ENCODE assay signal across 15 cellular contexts in genomic region chr2:212956665-212957064, GRCh38.
DNase-seq lines count a peak whose midpoint lies in the region; ATAC-seq and TF ChIP-seq lines count a peak whose summit lies in the region.
"Had no signal": no experiment of that assay in that cellular context is flagged by ENCODE, and none has a peak within 500 bp of the region (broad histone marks: within the 10 kb centered on the region; RNA-seq: fewer than 3 reads in every experiment).

No MANE protein-coding gene starts in this region.

- no peaks in the 10 kb centered on the region for H3K79me2 ChIP-seq in PC-3 (ENCODE audit: low read length)

- no peak for ATAC-seq in PC-3
- ATAC-seq in sciatic nerve: peak; percentile 82
- ATAC-seq: GM12878, WTC11 had no signal

- no TSS peak for BruUV-seq in PC-3 (replicated peaks; lab: Mats Ljungman, UMichigan)

- intact Hi-C loops in PC-3 (cut with micrococcal nuclease) (no loop called here), sciatic nerve (cut with DNase I) (no loop called here), head of caudate nucleus (cut with DNase I) (no loop called here)

- H3K9me2 ChIP-seq in PC-3 (replicated peaks; ENCODE audit: low read length): no peaks in the 10 kb centered on the region

- DNase-seq in ELF-1 (ENCODE audit: low read depth, low spot score): peak; percentile 48
- peak; percentile 48 for DNase-seq in PC-3
- peak; percentile 10 for DNase-seq in iPS-NIHi11 (ENCODE audit: low spot score)
- no peak for DNase-seq in sciatic nerve (ENCODE audit: low spot score)
- no peak for DNase-seq in amygdala (lab: John Stamatoyannopoulos, UW)
- no peak for DNase-seq in erythroblast (lab: John Stamatoyannopoulos, UW)
- no peak for DNase-seq in head of caudate nucleus
- DNase-seq: mesendoderm, NCI-H2171 treated with DMSO at 0.1 percent for 48 hours, ovary had no signal

- no peak overlapping the region for H3K4me3 ChIP-seq in PC-3 (ENCODE audit: low read length)
- H3K4me3 ChIP-seq: BLaER1 treated with 17β-estradiol and CSF1 and Interleukin-3, amounts not matched to agents 10 nM and 100 nM; esophagus muscularis mucosa; GM12878; ovary; tibial nerve had no signal

- POLR2A ChIA-PET in PC-3 (lab: Charles Lee; ENCODE audit: unreplicated experiment): interaction anchor here (0.6 kb wide), 1 partner anchor 13 kb away, joined by 3 read pairs; no protein-coding TSS in a partner anchor

- H3K9ac ChIP-seq in PC-3 (ENCODE audit: low read length): no peak overlapping the region
- H3K9ac ChIP-seq: BLaER1 treated with 17β-estradiol and CSF1 and Interleukin-3, amounts not matched to agents 10 nM and 100 nM had no signal

- H3K4me2 ChIP-seq in PC-3 (ENCODE audit: low read length): peak overlapping the region; percentile 59
- H3K4me2 ChIP-seq: BLaER1 treated with 17β-estradiol and CSF1 and Interleukin-3, amounts not matched to agents 10 nM and 100 nM had no signal

- CTCF ChIA-PET in PC-3 (lab: Charles Lee): no interaction called here

- H2AFZ ChIP-seq in PC-3 (ENCODE audit: low read length): 0 out of 2 replicates have a peak overlapping the region, but pooled peaks have one; percentile 2

- no peaks in the 10 kb centered on the region for H3K36me3 ChIP-seq in PC-3 (ENCODE audit: low read depth, low read length)
- H3K36me3 ChIP-seq: BLaER1 treated with 17β-estradiol and CSF1 and Interleukin-3, amounts not matched to agents 10 nM and 100 nM; esophagus muscularis mucosa; ovary; tibial nerve had no signal

- H3K9me3 ChIP-seq in PC-3 (ENCODE audit: low read length): no peaks in the 10 kb centered on the region
- H3K9me3 ChIP-seq: BLaER1 treated with 17β-estradiol and CSF1 and Interleukin-3, amounts not matched to agents 10 nM and 100 nM; esophagus muscularis mucosa; ovary; tibial nerve had no signal

- H3F3A ChIP-seq in PC-3 (ENCODE audit: low read length, unreplicated experiment): no peaks in the 10 kb centered on the region

- H3K27me3 ChIP-seq in PC-3 (ENCODE audit: low read length): no peaks in the 10 kb centered on the region
- H3K27me3 ChIP-seq: BLaER1 treated with 17β-estradiol and CSF1 and Interleukin-3, amounts not matched to agents 10 nM and 100 nM; esophagus muscularis mucosa; ovary; tibial nerve had no signal

- no peak overlapping the region for H3K27ac ChIP-seq in PC-3 (ENCODE audit: low read length)
- H3K27ac ChIP-seq: BLaER1 treated with 17β-estradiol and CSF1 and Interleukin-3, amounts not matched to agents 10 nM and 100 nM; ovary had no signal

- H4K20me1 ChIP-seq in PC-3 (ENCODE audit: low read length): no peaks in the 10 kb centered on the region
- H4K20me1 ChIP-seq: BLaER1 treated with 17β-estradiol and CSF1 and Interleukin-3, amounts not matched to agents 10 nM and 100 nM had no signal

- no peak for TF ChIP-seq POLR2A in erythroblast (IDR thresholded peaks at IDR 0.05; ENCODE audit: low read length)

- H3K4me1 ChIP-seq in PC-3 (ENCODE audit: insufficient read depth, low read length): peaks cover 11% of the 10 kb centered on the region; the same call in 1 of the 2 replicates

- TF ChIP-seq CTCF in PC-3 (conservative IDR thresholded peaks at IDR 0.05; ENCODE audit: low read depth, low read length): no peak

Comparison
In these comparisons a context has a peak if more than half of its experiments do, and no peak if none do; other contexts are left out.
1. DNase-seq: peak in ELF-1 (single experiment), PC-3 (single experiment) and iPS-NIHi11 (single experiment); none in sciatic nerve (single experiment), amygdala (0 of 56), erythroblast (0 of 2) and head of caudate nucleus (0 of 42).